8 cellular contexts compared by ENCODE assay signal in genomic region chr2:189440947-189441708, GRCh38. TPM values are rescaled to one million over a fixed set of nuclear protein-coding genes. Genes with fewer than 3 reads are reported as not detected.
A peak's percentile ranks its signal among the peaks of the same experiment; 100 is the strongest.
DNase-seq lines count a peak whose midpoint lies in the region; ATAC-seq, FAIRE-seq and TF ChIP-seq lines count a peak whose summit lies in the region.

Gene WDR75 (plus strand): TSS chr2:189441474. CDS start chr2:189441493, 19 bp downstream.

- peaks cover 6% of the 10 kb centered on the region for H3K36me3 ChIP-seq in WERI-Rb-1
- no peaks in the 10 kb centered on the region for H3K36me3 ChIP-seq in bronchial epithelial cell (ENCODE audit: control insufficient read depth, insufficient read depth, low read length)
- H3K36me3 ChIP-seq in iPS-20b (ENCODE audit: insufficient read depth, low read depth, low read length), result peaks cover 23% of the 10 kb centered on the region

- peak within 1 kb of the TSS; percentile 90 for H3K27ac ChIP-seq in WERI-Rb-1
- H3K27ac ChIP-seq in iPS-20b (ENCODE audit: low read length), result peak within 1 kb of the TSS; percentile 54
- H3K27ac ChIP-seq in skin epidermis, result peak within 1 kb of the TSS; percentile 34 to 96 (median 88)

- H3K4me3 ChIP-seq in WERI-Rb-1 (ENCODE audit: low read depth, low read length) (peak within 1 kb of the TSS; percentile 87), bronchial epithelial cell (ENCODE audit: low read depth, low read length) (peak within 1 kb of the TSS; percentile 75), iPS-20b (ENCODE audit: low read length) (peak within 1 kb of the TSS; percentile 87), skin epidermis (peak within 1 kb of the TSS; percentile 71 to 96 (median 80))

- TF ChIP-seq CTCF in WERI-Rb-1 (IDR thresholded peaks at IDR 0.05; ENCODE audit: low read depth, low read length) (no peak), bronchial epithelial cell (IDR thresholded peaks at IDR 0.05; ENCODE audit: insufficient read depth, low read length, severe bottlenecking) (no peak)

- in situ Hi-C loops in ACHN (cut with HindIII; ENCODE audit: low pct_ligation_motif_present, low pct_unique_long_range_greater_than_20kb, low sequenced_read_pairs), result no loop called here

- H3K9me3 ChIP-seq in WERI-Rb-1 (ENCODE audit: severe bottlenecking) (no peaks in the 10 kb centered on the region), iPS-20b (ENCODE audit: insufficient read depth, low read depth, low read length) (no peaks in the 10 kb centered on the region)

- H3K27me3 ChIP-seq in WERI-Rb-1 (ENCODE audit: insufficient read depth, low read depth, severe bottlenecking) (no peaks in the 10 kb centered on the region), bronchial epithelial cell (ENCODE audit: control insufficient read depth, insufficient read depth, low read length) (no peaks in the 10 kb centered on the region), iPS-20b (ENCODE audit: insufficient read depth, low read length) (no peaks in the 10 kb centered on the region)

- H3K4me1 ChIP-seq in iPS-20b (ENCODE audit: insufficient read depth, low read length), result peaks cover 6% of the 10 kb centered on the region; the same call in 1 of the 2 replicates

- ATAC-seq in GM18873 (IDR thresholded peaks at IDR 0.05; ENCODE audit: low FRiP score, unreplicated experiment) (peak; percentile 88), HG03139 (IDR thresholded peaks at IDR 0.05; ENCODE audit: unreplicated experiment) (peak; percentile 86)

- FAIRE-seq in bronchial epithelial cell (lab: Jason Lieb, UNC), result no peak

- DNase-seq in ACHN (peak; percentile 97), NCI-H2227 (lab: John Stamatoyannopoulos, UW; ENCODE audit: unreplicated experiment) (peak; percentile 99), WERI-Rb-1 (peak; percentile 95), bronchial epithelial cell (ENCODE audit: low read depth) (peak; percentile 86)

- H3K9ac ChIP-seq in iPS-20b (ENCODE audit: low read depth, low read length), result peak within 1 kb of the TSS; percentile 99

RNA-seq across cellular contexts. Expression of gene WDR75, which starts in this region (rescaled TPM):
- 41.1 and 42.5 TPM in 2 replicates for total RNA-seq in bronchial epithelial cell

Comparison
In these comparisons a context has a peak if more than half of its experiments do, and no peak if none do; other contexts are left out.
1. Peak in every context shown above with its lines: DNase-seq, ATAC-seq, H3K4me3 ChIP-seq and H3K27ac ChIP-seq.